In the genomic region with DNA sequence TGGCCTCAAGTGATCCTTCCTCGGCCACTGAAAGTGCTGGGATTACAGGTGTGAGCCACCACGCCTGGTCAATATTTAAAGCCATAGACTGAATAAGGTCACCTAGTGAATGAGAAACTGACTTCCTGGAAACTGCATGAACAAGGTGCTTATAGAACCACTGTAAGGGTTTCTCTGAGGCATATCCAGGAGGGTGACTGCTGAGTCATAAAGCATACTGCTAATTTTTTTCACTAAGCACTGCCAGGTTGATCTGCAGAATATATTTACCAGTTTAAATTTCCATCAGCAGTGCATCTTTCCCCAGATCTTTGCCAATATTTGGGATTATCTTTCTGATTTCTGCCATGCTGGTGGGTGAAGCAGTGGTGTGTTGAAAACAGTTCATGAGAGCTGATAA, we compare ENCODE assay signal across 13 cellular contexts. TPM values are rescaled to one million over a fixed set of nuclear protein-coding genes. Genes with fewer than 3 reads are reported as not detected.
DNase-seq lines count a peak whose midpoint lies in the region; ATAC-seq, FAIRE-seq and TF ChIP-seq lines count a peak whose summit lies in the region.
"Had no signal": no experiment of that assay in that cellular context is flagged by ENCODE, and none has a peak within 500 bp of the region (broad histone marks: within the 10 kb centered on the region; RNA-seq: fewer than 3 reads in every experiment).

No MANE protein-coding gene starts in this region.

- 41 to 77% (median 59%) methylated on average over 2 of the region's 2 CpGs for WGBS in small intestine, 3 donors

- H3K4me3 ChIP-seq in breast epithelium (no peak overlapping the region), small intestine (ENCODE audit: low read depth in 1 of 2, low read length in 2 of 2) (no peak overlapping the region)
- H3K4me3 ChIP-seq: neural progenitor cell had no signal

- no peak overlapping the region for H3K27ac Mint-ChIP-seq in MCF 10A (ENCODE audit: low read depth, unreplicated experiment)
- H3K27ac Mint-ChIP-seq in activated T-helper 1 cell treated with anti-CD3 and anti-CD28 coated beads, Interleukin-12 subunit alpha, Interleukin-12 subunit beta, Interleukin-2, Interleukin-4 antibody, amounts not matched to agents 30 ng/mL and 10 ng/mL and 1 ng/mL, durations not matched to agents 14 hours and 24 hours and 36 hours = no peak overlapping the region
- H3K27ac Mint-ChIP-seq: neural progenitor cell; T-helper 2 cell treated with Interferon-gamma antibody and Interleukin-4, amounts not matched to agents 5 μg/mL and 100 μg/mL, for 36 hours had no signal

- H3K4me1 ChIP-seq in breast epithelium = no peaks in the 10 kb centered on the region
- H3K4me1 ChIP-seq in small intestine (ENCODE audit: control insufficient read depth in 2 of 2, insufficient read depth in 1 of 2, low read depth in 1 of 2, low read length in 1 of 2) = no peaks in the 10 kb centered on the region

- POLR2A ChIA-PET in MCF 10A (lab: Yijun Ruan, JAX) (interaction anchor here (0.8 to 4.4 kb wide), 3 partner anchors 19 to 45 kb away, joined by 3 to 25 read pairs (median 3); no protein-coding TSS in a partner anchor), RWPE1 (lab: Yijun Ruan, JAX; ENCODE audit: low non-redundant PET) (no interaction called here)

- peak; percentile 37 for ATAC-seq in HG02870 (IDR thresholded peaks at IDR 0.05; ENCODE audit: unreplicated experiment)
- no peak for ATAC-seq in HG03045 (IDR thresholded peaks at IDR 0.05; ENCODE audit: unreplicated experiment)

- H3K36me3 ChIP-seq in breast epithelium (no peaks in the 10 kb centered on the region), small intestine (ENCODE audit: control insufficient read depth in 2 of 2, insufficient read depth in 2 of 2, low read length in 2 of 2) (no peaks in the 10 kb centered on the region)
- H3K36me3 ChIP-seq: neural progenitor cell had no signal

- CTCF ChIA-PET in MCF 10A (lab: Yijun Ruan, JAX) = no interaction called here
- CTCF ChIA-PET in RWPE1 (lab: Yijun Ruan, JAX) = no interaction called here

- H3K27me3 ChIP-seq in breast epithelium = no peaks in the 10 kb centered on the region
- peaks cover 0 to 2% of the 10 kb centered on the region in 2 donors for H3K27me3 ChIP-seq in small intestine (ENCODE audit: control insufficient read depth in 2 of 2, insufficient read depth in 2 of 2, low read length in 2 of 2)

- intact Hi-C loops in MCF 10A (cut with micrococcal nuclease) (no loop called here), breast epithelium (cut with DNase I; ENCODE audit: low total_unique reads) (no loop called here)
- intact Hi-C loops in activated T-helper 1 cell treated with anti-CD3 and anti-CD28 coated beads, Interleukin-12 subunit alpha, Interleukin-12 subunit beta, Interleukin-2, Interleukin-4 antibody, amounts not matched to agents 30 ng/mL and 10 ng/mL and 1 ng/mL, durations not matched to agents 14 hours and 24 hours and 36 hours (cut with micrococcal nuclease) = no loop called here

- H3K27me3 Mint-ChIP-seq in MCF 10A (ENCODE audit: insufficient read depth, unreplicated experiment) = no peaks in the 10 kb centered on the region
- H3K27me3 Mint-ChIP-seq in activated T-helper 1 cell treated with anti-CD3 and anti-CD28 coated beads, Interleukin-12 subunit alpha, Interleukin-12 subunit beta, Interleukin-2, Interleukin-4 antibody, amounts not matched to agents 30 ng/mL and 10 ng/mL and 1 ng/mL, durations not matched to agents 14 hours and 24 hours and 36 hours (ENCODE audit: insufficient read depth) = peaks cover 14% of the 10 kb centered on the region

- no peaks in the 10 kb centered on the region for H3K9me3 Mint-ChIP-seq in MCF 10A (ENCODE audit: unreplicated experiment)
- no peaks in the 10 kb centered on the region for H3K9me3 Mint-ChIP-seq in activated T-helper 1 cell treated with anti-CD3 and anti-CD28 coated beads, Interleukin-12 subunit alpha, Interleukin-12 subunit beta, Interleukin-2, Interleukin-4 antibody, amounts not matched to agents 30 ng/mL and 10 ng/mL and 1 ng/mL, durations not matched to agents 14 hours and 24 hours and 36 hours
- H3K9me3 Mint-ChIP-seq: neural progenitor cell; T-helper 2 cell treated with Interferon-gamma antibody and Interleukin-4, amounts not matched to agents 5 μg/mL and 100 μg/mL, for 36 hours had no signal

- no TSS peak for BruUV-seq in MCF 10A (replicated peaks; lab: Mats Ljungman, UMichigan)

- DNase-seq in MCF 10A (ENCODE audit: unreplicated experiment) (peak; percentile 29), breast epithelium (ENCODE audit: low spot score in 2 of 2) (no peak), RWPE1 (ENCODE audit: low spot score) (peak; percentile 19), SHP77 (lab: John Stamatoyannopoulos, UW) (no peak), small intestine (no peak)
- DNase-seq in activated T-helper 1 cell treated with anti-CD3 and anti-CD28 coated beads, Interleukin-12 subunit alpha, Interleukin-12 subunit beta, Interleukin-2, Interleukin-4 antibody, amounts not matched to agents 30 ng/mL and 10 ng/mL and 1 ng/mL, durations not matched to agents 14 hours and 24 hours and 36 hours (ENCODE audit: low spot score) = no peak
- DNase-seq: activated gamma-delta T cell; effector memory CD4-positive, alpha-beta T cell; NCI-H345 had no signal

- H3K9me3 ChIP-seq in breast epithelium (no peaks in the 10 kb centered on the region), small intestine (ENCODE audit: control insufficient read depth, low read depth) (no peaks in the 10 kb centered on the region)

- H3K4me1 Mint-ChIP-seq in MCF 10A (ENCODE audit: insufficient read depth, unreplicated experiment) = peaks cover 45% of the 10 kb centered on the region
- peaks cover 25% of the 10 kb centered on the region for H3K4me1 Mint-ChIP-seq in activated T-helper 1 cell treated with anti-CD3 and anti-CD28 coated beads, Interleukin-12 subunit alpha, Interleukin-12 subunit beta, Interleukin-2, Interleukin-4 antibody, amounts not matched to agents 30 ng/mL and 10 ng/mL and 1 ng/mL, durations not matched to agents 14 hours and 24 hours and 36 hours (ENCODE audit: low read depth)

- no peak for TF ChIP-seq POLR2A in breast epithelium (IDR thresholded peaks at IDR 0.05)

- FAIRE-seq in small intestine (lab: Jason Lieb, UNC) = no peak

- no peak overlapping the region for H3K4me3 Mint-ChIP-seq in MCF 10A (ENCODE audit: unreplicated experiment)
- H3K4me3 Mint-ChIP-seq in activated T-helper 1 cell treated with anti-CD3 and anti-CD28 coated beads, Interleukin-12 subunit alpha, Interleukin-12 subunit beta, Interleukin-2, Interleukin-4 antibody, amounts not matched to agents 30 ng/mL and 10 ng/mL and 1 ng/mL, durations not matched to agents 14 hours and 24 hours and 36 hours = no peak overlapping the region
- H3K4me3 Mint-ChIP-seq: neural progenitor cell; T-helper 2 cell treated with Interferon-gamma antibody and Interleukin-4, amounts not matched to agents 5 μg/mL and 100 μg/mL, for 36 hours had no signal

- H3K27ac ChIP-seq in breast epithelium (peak overlapping the region in 1 of 2 donors; percentile 29), RWPE1 (peak overlapping the region; percentile 59), small intestine (ENCODE audit: low read depth in 1 of 2, low read length in 1 of 2) (no peak overlapping the region)
- H3K27ac ChIP-seq: neural progenitor cell had no signal

- peaks cover 6% of the 10 kb centered on the region for H3K36me3 Mint-ChIP-seq in MCF 10A (ENCODE audit: insufficient read depth, unreplicated experiment)
- peaks cover 1% of the 10 kb centered on the region for H3K36me3 Mint-ChIP-seq in activated T-helper 1 cell treated with anti-CD3 and anti-CD28 coated beads, Interleukin-12 subunit alpha, Interleukin-12 subunit beta, Interleukin-2, Interleukin-4 antibody, amounts not matched to agents 30 ng/mL and 10 ng/mL and 1 ng/mL, durations not matched to agents 14 hours and 24 hours and 36 hours (ENCODE audit: low read depth)
- H3K36me3 Mint-ChIP-seq: neural progenitor cell had no signal

- TF ChIP-seq CTCF in MCF 10A (IDR thresholded peaks at IDR 0.05; ENCODE audit: unreplicated experiment) (no peak), breast epithelium (IDR thresholded peaks at IDR 0.05) (no peak), RWPE1 (conservative IDR thresholded peaks at IDR 0.05; ENCODE audit: low read depth) (no peak)

RNA-seq across cellular contexts. Expression of a gene that starts 4.3 kb away (rescaled TPM):
- total RNA-seq in MCF 10A (2022) (77.8 and 97.7 TPM in 2 replicates), breast epithelium (100 to 1,000 TPM in 1 of 3 donors, 10 to 100 TPM in 2; 67.2 to 146 (median 76.8) TPM)
- polyA plus RNA-seq in small intestine = 1 to 10 TPM in 2 of 3 donors, under 1 TPM in 1; 0.67 to 5.8 (median 1.6) TPM
- 24.5 and 25.8 TPM in 2 replicates for total RNA-seq in activated T-helper 1 cell treated with anti-CD3 and anti-CD28 coated beads, Interleukin-12 subunit alpha, Interleukin-12 subunit beta, Interleukin-2, Interleukin-4 antibody, amounts not matched to agents 30 ng/mL and 10 ng/mL and 1 ng/mL, durations not matched to agents 14 hours and 24 hours and 36 hours

RNA-seq across cellular contexts. Expression of a gene that starts 36.6 kb away (rescaled TPM):
- not detected in 2 replicates for total RNA-seq in MCF 10A (2022)
- not detected for total RNA-seq in breast epithelium
- not detected for polyA plus RNA-seq in small intestine
- not detected in 2 replicates for total RNA-seq in activated T-helper 1 cell treated with anti-CD3 and anti-CD28 coated beads, Interleukin-12 subunit alpha, Interleukin-12 subunit beta, Interleukin-2, Interleukin-4 antibody, amounts not matched to agents 30 ng/mL and 10 ng/mL and 1 ng/mL, durations not matched to agents 14 hours and 24 hours and 36 hours

Comparison
In these comparisons a context has a peak if more than half of its experiments do, and no peak if none do; other contexts are left out.
1. DNase-seq: peak in MCF 10A (single experiment) and RWPE1 (single experiment); none in breast epithelium (0 of 2), SHP77 (0 of 2), small intestine (single experiment) and activated T-helper 1 cell treated with anti-CD3 and anti-CD28 coated beads, Interleukin-12 subunit alpha, Interleukin-12 subunit beta, Interleukin-2, Interleukin-4 antibody, amounts not matched to agents 30 ng/mL and 10 ng/mL and 1 ng/mL, durations not matched to agents 14 hours and 24 hours and 36 hours (single experiment).